In genomic region chr1:34460193-34460592, GRCh38 we compare ENCODE assay signal across 8 cellular contexts.
DNase-seq lines count a peak whose midpoint lies in the region; ATAC-seq and TF ChIP-seq lines count a peak whose summit lies in the region.

No MANE protein-coding gene starts in this region.

- no peaks in the 10 kb centered on the region for H3K9me3 ChIP-seq in breast epithelium

- H3K36me3 ChIP-seq in breast epithelium: no peaks in the 10 kb centered on the region

- H3K4me1 Mint-ChIP-seq in MCF 10A (ENCODE audit: insufficient read depth, unreplicated experiment): no peaks in the 10 kb centered on the region
- H3K4me1 Mint-ChIP-seq in activated CD4-positive, alpha-beta T cell treated with anti-CD3 and anti-CD28 coated beads, Interleukin-2, amount 10 ng/mL, durations not matched to agents 24 days and 14 days: no peaks in the 10 kb centered on the region

- BruUV-seq in MCF 10A (replicated peaks; lab: Mats Ljungman, UMichigan): no TSS peak

- H3K9me3 Mint-ChIP-seq in MCF 10A (ENCODE audit: unreplicated experiment): no peaks in the 10 kb centered on the region
- no peaks in the 10 kb centered on the region for H3K9me3 Mint-ChIP-seq in activated CD4-positive, alpha-beta T cell treated with anti-CD3 and anti-CD28 coated beads, Interleukin-2, amount 10 ng/mL, durations not matched to agents 24 days and 14 days

- intact Hi-C loops in MCF 10A (cut with micrococcal nuclease) (no loop called here), breast epithelium (cut with DNase I; ENCODE audit: low total_unique reads) (no loop called here)
- intact Hi-C loops in activated CD4-positive, alpha-beta T cell treated with anti-CD3 and anti-CD28 coated beads, Interleukin-2, amount 10 ng/mL, durations not matched to agents 24 days and 14 days (cut with micrococcal nuclease): loop anchor here (2.0 kb wide), 1 partner anchor 139 kb away; no protein-coding TSS in a partner anchor

- no peak overlapping the region for H3K4me3 ChIP-seq in breast epithelium
- H3K4me3 ChIP-seq in fibroblast of mammary gland (ENCODE audit: control insufficient read depth, low read depth, low read length): no peak overlapping the region

- H3K27ac ChIP-seq in breast epithelium: no peak overlapping the region

- H3K4me1 ChIP-seq in breast epithelium: no peaks in the 10 kb centered on the region

- no peak for TF ChIP-seq POLR2A in breast epithelium (IDR thresholded peaks at IDR 0.05)

- no peaks in the 10 kb centered on the region for H3K27me3 Mint-ChIP-seq in MCF 10A (ENCODE audit: insufficient read depth, unreplicated experiment)
- H3K27me3 Mint-ChIP-seq in activated CD4-positive, alpha-beta T cell treated with anti-CD3 and anti-CD28 coated beads, Interleukin-2, amount 10 ng/mL, durations not matched to agents 24 days and 14 days: no peaks in the 10 kb centered on the region

- TF ChIP-seq CTCF in MCF 10A (IDR thresholded peaks at IDR 0.05; ENCODE audit: unreplicated experiment) (peak; percentile 38), breast epithelium (IDR thresholded peaks at IDR 0.05) (peak in 1 of 3 donors; percentile 19), fibroblast of mammary gland (conservative IDR thresholded peaks at IDR 0.05; ENCODE audit: control insufficient read depth, insufficient read depth, low read depth, low read length) (no peak)

- ATAC-seq in GM21717 (IDR thresholded peaks at IDR 0.05; ENCODE audit: unreplicated experiment): no peak
- ATAC-seq in HG03469 (IDR thresholded peaks at IDR 0.05; ENCODE audit: unreplicated experiment): no peak

- POLR2A ChIA-PET in MCF 10A (lab: Yijun Ruan, JAX): no interaction called here

- CTCF ChIA-PET in MCF 10A (lab: Yijun Ruan, JAX): interaction anchor here (0.6 to 5.0 kb wide), 20 partner anchors 8 to 727 kb away, joined by 3 to 53 read pairs (median 3); no protein-coding TSS in a partner anchor

- no peak overlapping the region for H3K4me3 Mint-ChIP-seq in MCF 10A (ENCODE audit: unreplicated experiment)
- no peak overlapping the region for H3K4me3 Mint-ChIP-seq in activated CD4-positive, alpha-beta T cell treated with anti-CD3 and anti-CD28 coated beads, Interleukin-2, amount 10 ng/mL, durations not matched to agents 24 days and 14 days

- DNase-seq in MCF 10A (ENCODE audit: unreplicated experiment): peak; percentile 59
- DNase-seq in breast epithelium (ENCODE audit: low spot score in 2 of 2): no peak
- peak; percentile 60 for DNase-seq in NCI-H1105 treated with DMSO at 0.1 percent for 48 hours (lab: John Stamatoyannopoulos, UW)
- DNase-seq in activated CD4-positive, alpha-beta T cell treated with anti-CD3 and anti-CD28 coated beads, Interleukin-2, amount 10 ng/mL, durations not matched to agents 24 days and 14 days: peak; percentile 83
- peak; percentile 6 for DNase-seq in fibroblast of mammary gland (ENCODE audit: low read depth)
- peak; percentile 33 for DNase-seq in stimulated activated CD4-positive, alpha-beta T cell treated with anti-CD3 and anti-CD28 coated beads, Interleukin-12 subunit alpha, Interleukin-12 subunit beta, amount 100 ng/mL, for 4 hours

- no peaks in the 10 kb centered on the region for H3K36me3 Mint-ChIP-seq in MCF 10A (ENCODE audit: insufficient read depth, unreplicated experiment)
- no peaks in the 10 kb centered on the region for H3K36me3 Mint-ChIP-seq in activated CD4-positive, alpha-beta T cell treated with anti-CD3 and anti-CD28 coated beads, Interleukin-2, amount 10 ng/mL, durations not matched to agents 24 days and 14 days (ENCODE audit: low read depth)

- no peak overlapping the region for H3K27ac Mint-ChIP-seq in MCF 10A (ENCODE audit: low read depth, unreplicated experiment)
- H3K27ac Mint-ChIP-seq in activated CD4-positive, alpha-beta T cell treated with anti-CD3 and anti-CD28 coated beads, Interleukin-2, amount 10 ng/mL, durations not matched to agents 24 days and 14 days: no peak overlapping the region

- no peaks in the 10 kb centered on the region for H3K27me3 ChIP-seq in breast epithelium

Comparison
In these comparisons a context has a peak if more than half of its experiments do, and no peak if none do; other contexts are left out.
1. DNase-seq: peak in MCF 10A (single experiment), NCI-H1105 treated with DMSO at 0.1 percent for 48 hours (single experiment), activated CD4-positive, alpha-beta T cell treated with anti-CD3 and anti-CD28 coated beads, Interleukin-2, amount 10 ng/mL, durations not matched to agents 24 days and 14 days (single experiment), fibroblast of mammary gland (single experiment) and stimulated activated CD4-positive, alpha-beta T cell treated with anti-CD3 and anti-CD28 coated beads, Interleukin-12 subunit alpha, Interleukin-12 subunit beta, amount 100 ng/mL, for 4 hours (single experiment); none in breast epithelium (0 of 2).